In the genomic region with DNA sequence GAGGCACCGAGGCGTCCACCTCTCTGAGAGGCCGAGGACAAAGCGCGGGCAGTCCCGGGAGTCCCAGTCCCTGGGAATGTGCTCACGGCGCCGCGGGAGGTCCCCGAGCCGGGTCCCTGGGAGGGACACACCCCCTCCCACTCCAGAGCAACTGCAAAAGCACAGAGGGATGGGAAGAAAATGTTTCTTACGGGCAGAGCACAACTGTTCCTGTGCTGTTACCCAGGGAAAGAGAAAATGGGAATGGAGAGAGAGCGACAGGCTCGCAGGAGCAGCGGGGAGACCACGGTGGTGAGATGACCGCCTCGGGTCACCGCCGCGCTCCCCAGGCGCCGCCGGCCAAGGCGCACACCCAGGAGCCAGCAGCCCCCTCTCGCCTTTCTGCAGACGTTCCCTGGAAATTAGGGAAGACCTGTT, we compare ENCODE assay signal across 8 cellular contexts. TPM values are rescaled to one million over a fixed set of nuclear protein-coding genes. Genes with fewer than 3 reads are reported as not detected.
DNase-seq lines count a peak whose midpoint lies in the region; ATAC-seq and TF ChIP-seq lines count a peak whose summit lies in the region.

No MANE protein-coding gene starts in this region.

- no peak for ATAC-seq in GM21390 (IDR thresholded peaks at IDR 0.05; ENCODE audit: unreplicated experiment)
- no peak for ATAC-seq in HG02623 (IDR thresholded peaks at IDR 0.05; ENCODE audit: unreplicated experiment)

- no peak for TF ChIP-seq POLR2A in NB4 (IDR thresholded peaks at IDR 0.05; ENCODE audit: extremely low read depth, insufficient read length)

- TF ChIP-seq CTCF in NB4 (IDR thresholded peaks at IDR 0.05; ENCODE audit: low read depth, low read length) (no peak), colonic mucosa (IDR thresholded peaks at IDR 0.05) (no peak)

- peak overlapping the region; percentile 79 for H3K27ac ChIP-seq in colonic mucosa

- H3K4me3 ChIP-seq in NB4 (ENCODE audit: low read depth, low read length) (peak overlapping the region; percentile 99), colonic mucosa (peak overlapping the region; percentile 73), mononuclear cell (ENCODE audit: low read length) (peak overlapping the region; percentile 83)

- H3K27me3 ChIP-seq in colonic mucosa: no peaks in the 10 kb centered on the region
- H3K27me3 ChIP-seq in mononuclear cell (ENCODE audit: insufficient read depth, low read length): peaks cover 8% of the 10 kb centered on the region

- H3K36me3 Mint-ChIP-seq in T-helper 2 cell treated with Interferon-gamma antibody and Interleukin-4, amounts not matched to agents 5 μg/mL and 100 μg/mL, for 36 hours (ENCODE audit: low read depth): no peaks in the 10 kb centered on the region

- peak overlapping the region; percentile 78 to 81 for H3K9ac ChIP-seq in colonic mucosa (ENCODE audit: low read depth in 2 of 2, low read length in 2 of 2)

- no peaks in the 10 kb centered on the region for H3K36me3 ChIP-seq in colonic mucosa

- DNase-seq in T-helper 2 cell treated with Interferon-gamma antibody and Interleukin-4, amounts not matched to agents 5 μg/mL and 100 μg/mL, for 36 hours (ENCODE audit: low spot score): no peak
- DNase-seq in T-helper 2 cell (no peak), NB4 (ENCODE audit: low read depth) (no peak), colonic mucosa (peak; percentile 55)
- DNase-seq in stimulated activated CD4-positive, alpha-beta T cell treated with anti-CD3 and anti-CD28 coated beads, Interleukin-15, amount 100 ng/mL, for 24 hours: no peak

- H3K4me1 ChIP-seq in colonic mucosa: peaks cover 4% of the 10 kb centered on the region
- peaks cover 64% of the 10 kb centered on the region for H3K4me1 ChIP-seq in mononuclear cell (ENCODE audit: insufficient read depth, low read length)

- H3K9me3 ChIP-seq in colonic mucosa (no peaks in the 10 kb centered on the region), mononuclear cell (ENCODE audit: low read depth, low read length) (no peaks in the 10 kb centered on the region)

- H3K4me3 Mint-ChIP-seq in T-helper 2 cell treated with Interferon-gamma antibody and Interleukin-4, amounts not matched to agents 5 μg/mL and 100 μg/mL, for 36 hours: peak overlapping the region; percentile 80

- H3K27me3 Mint-ChIP-seq in T-helper 2 cell treated with Interferon-gamma antibody and Interleukin-4, amounts not matched to agents 5 μg/mL and 100 μg/mL, for 36 hours (ENCODE audit: low read depth): peaks cover 77% of the 10 kb centered on the region

- no peak overlapping the region for H3K27ac Mint-ChIP-seq in T-helper 2 cell treated with Interferon-gamma antibody and Interleukin-4, amounts not matched to agents 5 μg/mL and 100 μg/mL, for 36 hours

- H3K9me3 Mint-ChIP-seq in T-helper 2 cell treated with Interferon-gamma antibody and Interleukin-4, amounts not matched to agents 5 μg/mL and 100 μg/mL, for 36 hours: no peaks in the 10 kb centered on the region

- intact Hi-C loops in colonic mucosa (cut with DNase I): loop anchor here (10.0 kb wide), 1 partner anchor 340 kb away; no protein-coding TSS in a partner anchor

- peaks cover 24% of the 10 kb centered on the region for H3K4me1 Mint-ChIP-seq in T-helper 2 cell treated with Interferon-gamma antibody and Interleukin-4, amounts not matched to agents 5 μg/mL and 100 μg/mL, for 36 hours (ENCODE audit: low read depth)

RNA-seq across cellular contexts. Expression of gene BCL11A, which starts 1.2 kb away (rescaled TPM):
- total RNA-seq in colonic mucosa: 10 to 100 TPM; 22.9 to 27.1 TPM
- 11.2 TPM for total RNA-seq in mononuclear cell
